In the genomic region with DNA sequence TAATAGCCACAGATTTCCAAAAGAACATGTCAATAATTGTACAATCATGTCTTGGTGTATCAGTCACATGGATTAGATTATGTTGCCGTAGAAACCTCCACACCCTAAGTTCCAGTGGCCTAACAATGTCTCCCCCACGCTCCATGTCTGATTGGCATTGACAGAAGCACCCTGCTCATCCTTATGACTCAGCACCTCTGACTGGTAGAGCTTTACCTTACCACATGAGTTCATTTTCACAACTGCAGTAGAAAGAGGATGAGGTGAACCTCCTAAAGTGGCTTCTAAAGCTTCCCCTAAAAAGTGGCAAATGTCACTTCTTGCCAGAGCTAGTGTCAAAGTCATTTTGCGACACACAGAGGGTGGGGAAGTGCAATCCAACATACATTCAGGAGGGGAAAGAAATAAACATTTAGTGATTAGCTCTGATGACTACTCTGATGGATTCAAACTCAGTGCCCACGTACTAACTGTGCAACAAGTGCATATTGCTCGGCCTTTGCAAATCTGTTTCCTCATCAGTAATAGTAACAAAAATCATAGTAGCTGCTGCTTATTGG, we compare ENCODE assay signal across 11 cellular contexts.
A peak's percentile ranks its signal among the peaks of the same experiment; 100 is the strongest.
DNase-seq lines count a peak whose midpoint lies in the region; ATAC-seq and TF ChIP-seq lines count a peak whose summit lies in the region.
"Had no signal": no experiment of that assay in that cellular context is flagged by ENCODE, and none has a peak within 500 bp of the region (broad histone marks: within the 10 kb centered on the region; RNA-seq: fewer than 3 reads in every experiment).

No MANE protein-coding gene starts in this region.

- H3F3A ChIP-seq in MM.1S (ENCODE audit: insufficient read depth, low read length): no peaks in the 10 kb centered on the region

- H3K36me3 ChIP-seq in MM.1S (replicated peaks; ENCODE audit: insufficient read depth, low read length): no peaks in the 10 kb centered on the region

- H3K27me3 ChIP-seq in MM.1S (replicated peaks; ENCODE audit: insufficient read depth, low read length): no peaks in the 10 kb centered on the region
- H3K27me3 ChIP-seq: testis had no signal

- no peak for TF ChIP-seq CTCF in MM.1S (IDR thresholded peaks at IDR 0.05; ENCODE audit: low read length)

- H3K79me2 ChIP-seq in MM.1S (ENCODE audit: low read length): no peaks in the 10 kb centered on the region

- H3K4me1 ChIP-seq in MM.1S (ENCODE audit: low read length): 0 out of 2 replicates have a peak, but pooled peaks cover 4% of the 10 kb centered on the region
- H3K4me1 ChIP-seq: testis had no signal

- peak; percentile 5 for DNase-seq in ELR (ENCODE audit: low read depth)
- DNase-seq in epithelial cell of prostate (ENCODE audit: low read depth, low spot score): peak; percentile 8
- no peak for DNase-seq in NCI-H187 (lab: John Stamatoyannopoulos, UW)
- no peak for DNase-seq in MM.1S
- DNase-seq in Ammon's horn (ENCODE audit: low spot score): no peak
- no peak for DNase-seq in activated naive CD4-positive, alpha-beta T cell treated with anti-CD3 and anti-CD28 coated beads, Interleukin-2, amount 50 U/mL, for 16 hours
- DNase-seq: DND-41, testis had no signal

- no peaks in the 10 kb centered on the region for H4K20me1 ChIP-seq in MM.1S (ENCODE audit: insufficient read depth, low read length)

- H2AFZ ChIP-seq in MM.1S (ENCODE audit: low read length): no peak overlapping the region

- no peaks in the 10 kb centered on the region for H3K9me3 ChIP-seq in MM.1S (replicated peaks; ENCODE audit: insufficient read depth, low read length)
- H3K9me3 ChIP-seq: testis had no signal

- no peak overlapping the region for H3K4me2 ChIP-seq in MM.1S (ENCODE audit: low read depth, low read length)

- ATAC-seq in GM21390 (IDR thresholded peaks at IDR 0.05; ENCODE audit: unreplicated experiment) (peak; percentile 51), HG03469 (IDR thresholded peaks at IDR 0.05; ENCODE audit: unreplicated experiment) (peak; percentile 80)
- ATAC-seq: Panc1 had no signal

- H3K9me2 ChIP-seq in MM.1S (replicated peaks; ENCODE audit: insufficient read depth, low read length): no peaks in the 10 kb centered on the region

- H3K4me3 ChIP-seq in MM.1S (ENCODE audit: low read length): no peak overlapping the region
- H3K4me3 ChIP-seq: testis had no signal

- no peak overlapping the region for H3K9ac ChIP-seq in MM.1S (ENCODE audit: low read length)

- H3K27ac ChIP-seq in epithelial cell of prostate (no peak overlapping the region), MM.1S (ENCODE audit: low read length) (no peak overlapping the region)
- H3K27ac ChIP-seq: testis had no signal

Comparison
In these comparisons a context has a peak if more than half of its experiments do, and no peak if none do; other contexts are left out.
1. DNase-seq: peak in ELR (single experiment) and epithelial cell of prostate (single experiment); none in NCI-H187 (0 of 2), MM.1S (single experiment), Ammon's horn (single experiment) and activated naive CD4-positive, alpha-beta T cell treated with anti-CD3 and anti-CD28 coated beads, Interleukin-2, amount 50 U/mL, for 16 hours (single experiment).